In the genomic region with DNA sequence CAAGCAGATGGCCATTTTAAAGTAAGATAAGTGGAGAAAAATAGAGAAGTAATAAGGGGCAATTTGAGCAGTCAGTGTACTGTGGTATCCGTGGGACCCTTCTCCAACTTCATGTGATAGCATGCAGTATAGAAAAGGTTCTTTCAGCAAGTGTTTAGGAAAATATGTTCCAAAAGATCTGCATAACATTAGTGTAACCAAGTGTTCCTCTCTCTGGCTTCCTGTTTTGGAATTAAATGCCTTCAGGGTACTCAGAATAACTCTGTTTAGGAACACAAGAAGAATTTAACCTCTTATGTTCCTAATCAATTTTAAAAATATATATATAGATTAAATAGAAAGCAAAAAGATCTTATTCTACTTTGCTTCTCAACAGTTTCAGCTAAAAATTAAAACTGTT, we compare ENCODE assay signal across 15 cellular contexts.
A peak's percentile ranks its signal among the peaks of the same experiment; 100 is the strongest.
DNase-seq lines count a peak whose midpoint lies in the region; FAIRE-seq and TF ChIP-seq lines count a peak whose summit lies in the region.
"Had no signal": no experiment of that assay in that cellular context is flagged by ENCODE, and none has a peak within 500 bp of the region (broad histone marks: within the 10 kb centered on the region; RNA-seq: fewer than 3 reads in every experiment).

No MANE protein-coding gene starts in this region.

- peak overlapping the region; percentile 55 for H3K27ac ChIP-seq in HUES6 (ENCODE audit: low read depth, low read length)
- H3K27ac ChIP-seq in endothelial cell of umbilical vein (ENCODE audit: insufficient read depth, low read depth, low read length) = no peak overlapping the region
- H3K27ac ChIP-seq in prostate gland = no peak overlapping the region
- H3K27ac ChIP-seq: VCaP had no signal

- dilution Hi-C loops in endothelial cell of umbilical vein (cut with MboI; ENCODE audit: extremely low pct_ligation_motif_present, low sequenced_read_pairs) = no loop called here

- no peaks in the 10 kb centered on the region for H4K20me1 ChIP-seq in endothelial cell of umbilical vein (replicated peaks; ENCODE audit: control insufficient read depth, extremely low read depth, insufficient read depth, low read length)

- WGBS in prostate gland = 16% methylated on average over 1 of the region's 1 CpG

- H3K4me2 ChIP-seq in endothelial cell of umbilical vein (ENCODE audit: insufficient read depth, low read length) = no peak overlapping the region

- no peak overlapping the region for H3K9ac ChIP-seq in HUES6 (ENCODE audit: low read length)
- H3K9ac ChIP-seq in endothelial cell of umbilical vein (replicated peaks; ENCODE audit: extremely low read depth, insufficient read depth, low read length) = no peak overlapping the region

- intact Hi-C loops in endothelial cell of umbilical vein (cut with micrococcal nuclease) = loop anchor here (1.0 to 5.0 kb wide), 5 partner anchors 59 to 600 kb away; a partner anchor contains a TSS
- intact Hi-C loops in prostate gland (cut with DNase I) = no loop called here

- in situ Hi-C loops in SK-MEL-5 (cut with HindIII; ENCODE audit: low pct_unique_long_range_greater_than_20kb, low sequenced_read_pairs) = no loop called here

- H3K27me3 ChIP-seq in HUES6 (ENCODE audit: control insufficient read depth, insufficient read depth, low read length) (no peaks in the 10 kb centered on the region), endothelial cell of umbilical vein (ENCODE audit: control insufficient read depth in 2 of 2, insufficient read depth in 2 of 2, low read length in 2 of 2) (no peaks in the 10 kb centered on the region), prostate gland (replicated peaks; ENCODE audit: insufficient read depth) (no peaks in the 10 kb centered on the region)
- H3K27me3 ChIP-seq: BE2C, left lung had no signal

- FAIRE-seq in endothelial cell of umbilical vein (lab: Jason Lieb, UNC) = no peak

- H3K9me1 ChIP-seq in endothelial cell of umbilical vein (replicated peaks; ENCODE audit: control insufficient read depth, extremely low read depth, insufficient read depth, low read length) = no peaks in the 10 kb centered on the region

- H3K79me2 ChIP-seq in endothelial cell of umbilical vein (ENCODE audit: control insufficient read depth, insufficient read depth, low read length) = no peaks in the 10 kb centered on the region

- H3K36me3 ChIP-seq in HUES6 (ENCODE audit: control insufficient read depth, insufficient read depth, low read length) = no peaks in the 10 kb centered on the region
- no peaks in the 10 kb centered on the region for H3K36me3 ChIP-seq in endothelial cell of umbilical vein (ENCODE audit: control insufficient read depth in 2 of 2, extremely low read depth in 1 of 2, insufficient read depth in 2 of 2, low read length in 2 of 2)
- no peaks in the 10 kb centered on the region for H3K36me3 ChIP-seq in prostate gland
- H3K36me3 ChIP-seq: BE2C, left lung had no signal

- H3K4me1 ChIP-seq in HUES6 (ENCODE audit: control insufficient read depth, insufficient read depth, low read length) (peaks cover 18% of the 10 kb centered on the region), endothelial cell of umbilical vein (ENCODE audit: control insufficient read depth, extremely low read depth, insufficient read depth, low read length) (no peaks in the 10 kb centered on the region), prostate gland (replicated peaks) (no peaks in the 10 kb centered on the region)
- H3K4me1 ChIP-seq: BE2C had no signal

- no TSS peak for BruUV-seq in endothelial cell of umbilical vein (replicated peaks; lab: Mats Ljungman, UMichigan)

- H3K9me3 ChIP-seq in HUES6 (ENCODE audit: control insufficient read depth, insufficient read depth, low read depth, low read length) (no peaks in the 10 kb centered on the region), endothelial cell of umbilical vein (replicated peaks; ENCODE audit: control insufficient read depth, insufficient read depth, low read length) (no peaks in the 10 kb centered on the region), prostate gland (no peaks in the 10 kb centered on the region)
- H3K9me3 ChIP-seq: BE2C, left lung had no signal

- H3K4me3 ChIP-seq in HUES6 (ENCODE audit: low read depth, low read length) = no peak overlapping the region
- no peak overlapping the region for H3K4me3 ChIP-seq in endothelial cell of umbilical vein (replicated peaks in 1 of 3; ENCODE audit: insufficient read depth in 1 of 3, low read depth in 1 of 3, low read length in 3 of 3)
- no peak overlapping the region for H3K4me3 ChIP-seq in prostate gland
- H3K4me3 ChIP-seq: left lung had no signal

- DNase-seq in SK-MEL-5 (ENCODE audit: low read depth, low spot score) (peak; percentile 14), endothelial cell of umbilical vein (ENCODE audit: low read depth, low spot score) (peak; percentile 33), pons (ENCODE audit: low spot score) (peak; percentile 31), prostate gland (ENCODE audit: low spot score) (no peak), NCI-H146 treated with DMSO at 0.1 percent for 48 hours (lab: John Stamatoyannopoulos, UW; ENCODE audit: unreplicated experiment) (no peak)
- no peak for DNase-seq in activated effector memory CD4-positive, alpha-beta T cell treated with Interleukin-2 at 50 U/mL for 16 hours
- no peak for DNase-seq in activated CD8-positive, alpha-beta memory T cell treated with anti-CD3 and anti-CD28 coated beads, Interleukin-2, amount 50 U/mL, for 48 hours
- DNase-seq: aorta, BE2C, GF-D8, KG1, left lung, NCI-H510A had no signal

- no peak for TF ChIP-seq CTCF in endothelial cell of umbilical vein (IDR thresholded peaks at IDR 0.05; ENCODE audit: extremely low read depth in 1 of 2, insufficient read depth in 1 of 2, low read depth in 1 of 2, low read length in 2 of 2)
- TF ChIP-seq CTCF in prostate gland (IDR thresholded peaks at IDR 0.05) = no peak

- no peak overlapping the region for H2AFZ ChIP-seq in endothelial cell of umbilical vein (ENCODE audit: low read depth, low read length)

- POLR2A ChIA-PET in endothelial cell of umbilical vein (lab: Charles Lee) = no interaction called here

- TF ChIP-seq POLR2A in endothelial cell of umbilical vein (IDR thresholded peaks at IDR 0.05; ENCODE audit: low read depth, low read length) (no peak), prostate gland (IDR thresholded peaks at IDR 0.05) (no peak)

- CTCF ChIA-PET in endothelial cell of umbilical vein (lab: Charles Lee) = interaction anchor here (0.8 to 4.8 kb wide), 12 partner anchors 9 to 636 kb away, joined by 3 to 97 read pairs (median 3); no protein-coding TSS in a partner anchor

TF ChIP-seq in endothelial cell of umbilical vein, 7 proteins besides CTCF, POLR2A, EP300 and RAD21:
- TF ChIP-seq GATA2 (IDR thresholded peaks at IDR 0.05; ENCODE audit: insufficient read depth, insufficient read length, low read depth, low read length) = no peak
- TF ChIP-seq, protein P1, sequence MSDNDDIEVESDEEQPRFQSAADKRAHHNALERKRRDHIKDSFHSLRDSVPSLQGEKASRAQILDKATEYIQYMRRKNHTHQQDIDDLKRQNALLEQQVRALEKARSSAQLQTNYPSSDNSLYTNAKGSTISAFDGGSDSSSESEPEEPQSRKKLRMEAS (IDR thresholded peaks at IDR 0.05; ENCODE audit: insufficient read depth, insufficient read length) = no peak
- no peak for TF ChIP-seq EZH2 (IDR thresholded peaks at IDR 0.05; ENCODE audit: borderline replicate concordance, low read depth, low read length, severe bottlenecking)
- no peak for TF ChIP-seq JUN (IDR thresholded peaks at IDR 0.05; ENCODE audit: borderline replicate concordance, insufficient read depth, insufficient read length, low read depth)
- TF ChIP-seq POLR2AphosphoS5 (IDR thresholded peaks at IDR 0.05; ENCODE audit: insufficient read depth, low read depth, low read length) = no peak
- no peak for TF ChIP-seq MYC (IDR thresholded peaks at IDR 0.05; ENCODE audit: low read depth, low read length)
- no peak for TF ChIP-seq FOS (IDR thresholded peaks at IDR 0.05; ENCODE audit: borderline replicate concordance, insufficient read depth, low read length)
TF ChIP-seq in endothelial cell of umbilical vein: peak in this region for 0.

Comparison
In these comparisons a context has a peak if more than half of its experiments do, and no peak if none do; other contexts are left out.
1. DNase-seq: peak in SK-MEL-5 (single experiment), endothelial cell of umbilical vein (single experiment) and pons (single experiment); none in activated effector memory CD4-positive, alpha-beta T cell treated with Interleukin-2 at 50 U/mL for 16 hours (single experiment), prostate gland (single experiment), activated CD8-positive, alpha-beta memory T cell treated with anti-CD3 and anti-CD28 coated beads, Interleukin-2, amount 50 U/mL, for 48 hours (single experiment) and NCI-H146 treated with DMSO at 0.1 percent for 48 hours (single experiment).